8 cellular contexts compared by ENCODE assay signal in genomic region chr2:85889648-85890281, GRCh38. TPM values are rescaled to one million over a fixed set of nuclear protein-coding genes. Genes with fewer than 3 reads are reported as not detected.
DNase-seq lines count a peak whose midpoint lies in the region; ATAC-seq and TF ChIP-seq lines count a peak whose summit lies in the region.

No MANE protein-coding gene starts in this region.

- peak overlapping the region; percentile 70 for H3K4me3 ChIP-seq in AG09309 (ENCODE audit: control insufficient read depth, low read depth, low read length)
- peak overlapping the region; percentile 64 for H3K4me3 ChIP-seq in Karpas-422 (ENCODE audit: low read length)

- no peaks in the 10 kb centered on the region for H3K9me2 ChIP-seq in Karpas-422 (replicated peaks; ENCODE audit: insufficient read depth, low read length)

- ATAC-seq in GM18873 (IDR thresholded peaks at IDR 0.05; ENCODE audit: low FRiP score, unreplicated experiment), result no peak

- no peaks in the 10 kb centered on the region for H4K20me1 ChIP-seq in Karpas-422 (ENCODE audit: insufficient read depth, low read depth, low read length)

- H3K27me3 ChIP-seq in Karpas-422 (ENCODE audit: low read length), result 0 out of 2 replicates have a peak, but pooled peaks cover 2% of the 10 kb centered on the region

- H3K9me3 ChIP-seq in Karpas-422 (ENCODE audit: low read length), result no peaks in the 10 kb centered on the region

- peak overlapping the region; percentile 99 for H2AFZ ChIP-seq in Karpas-422 (ENCODE audit: low read length)

- peaks cover 21% of the 10 kb centered on the region for H3K4me1 ChIP-seq in Karpas-422 (ENCODE audit: low read length)

- no peak overlapping the region for H3K27ac ChIP-seq in Karpas-422 (ENCODE audit: low read length)

- no peak for TF ChIP-seq CTCF in AG09309 (IDR thresholded peaks at IDR 0.05; ENCODE audit: control insufficient read depth, insufficient read depth, low read depth, low read length, missing control alignments)

- no peaks in the 10 kb centered on the region for H3K79me2 ChIP-seq in Karpas-422 (ENCODE audit: low read length)

- DNase-seq in AG09309 (ENCODE audit: low read depth), result no peak
- no peak for DNase-seq in Karpas-422
- DNase-seq in ecto neural progenitor cell (ENCODE audit: low spot score), result peak; percentile 49
- peak; percentile 85 for DNase-seq in myocyte (ENCODE audit: low read depth)
- no peak for DNase-seq in NCI-H146 (lab: John Stamatoyannopoulos, UW)
- DNase-seq in MV-4-11 (lab: John Stamatoyannopoulos, UW), result no peak
- no peak for DNase-seq in NCI-H2171 treated with DMSO at 0.1 percent for 48 hours (lab: John Stamatoyannopoulos, UW)

- no peaks in the 10 kb centered on the region for H3K36me3 ChIP-seq in Karpas-422 (ENCODE audit: insufficient read depth, low read length)

- peak overlapping the region; percentile 59 for H3K9ac ChIP-seq in Karpas-422 (ENCODE audit: low read length)

- H3K4me2 ChIP-seq in Karpas-422 (ENCODE audit: low read depth, low read length, poor library complexity, severe bottlenecking), result peak overlapping the region; percentile 71

RNA-seq across cellular contexts. Expression of gene ST3GAL5, which starts 1.0 kb away (rescaled TPM):
- 3.8 and 5.0 TPM in 2 replicates for total RNA-seq in Karpas-422 (2014; rRNA removed; shearing (Covaris generic); ENCODE audit: low replicate concordance)
- 46.9 and 68.8 TPM in 2 replicates for total RNA-seq in myocyte
- polyA plus RNA-seq in myocyte (2012), result 13.8 TPM

Comparison
In these comparisons a context has a peak if more than half of its experiments do, and no peak if none do; other contexts are left out.
1. DNase-seq: peak in ecto neural progenitor cell (single experiment) and myocyte (single experiment); none in AG09309 (single experiment), Karpas-422 (single experiment), NCI-H146 (single experiment), MV-4-11 (single experiment) and NCI-H2171 treated with DMSO at 0.1 percent for 48 hours (single experiment).